Comparison of ENCODE assay signal across 18 cellular contexts in the genomic region with DNA sequence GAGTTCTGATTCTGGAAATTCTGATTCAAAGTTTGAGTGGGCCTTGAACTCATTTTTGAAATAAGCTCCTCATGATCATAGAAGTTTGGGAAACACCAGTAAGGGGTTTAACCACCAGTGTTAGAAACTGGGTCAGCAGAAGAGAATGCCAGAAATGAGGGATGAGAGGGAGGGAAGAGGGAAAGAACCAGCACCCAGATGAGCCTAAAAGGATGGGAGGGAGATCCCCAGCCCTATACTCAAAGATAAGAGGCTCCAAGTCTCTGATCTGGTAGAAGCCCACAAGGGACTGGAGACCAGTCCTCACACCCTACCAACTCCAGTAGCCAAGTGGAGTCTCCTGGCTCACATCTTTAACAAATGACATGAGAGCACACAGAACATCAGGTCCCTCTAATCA.
"Had no signal": no experiment of that assay in that cellular context is flagged by ENCODE, and none has a peak within 500 bp of the region (broad histone marks: within the 10 kb centered on the region; RNA-seq: fewer than 3 reads in every experiment).

No MANE protein-coding gene starts in this region.

- H3K36me3 Mint-ChIP-seq: IgD-negative memory B cell had no signal

- ATAC-seq: K562 had no signal

- DNase-seq: MV-4-11, NCI-H1048, NCI-H1105, NCI-H1417, NCI-H1436 treated with DMSO at 0.1 percent for 48 hours, NCI-H1694, NCI-H187 treated with DMSO at 0.1 percent for 48 hours, NCI-H2029 treated with DMSO at 0.1 percent for 48 hours, NCI-H2171 treated with DMSO at 0.1 percent for 48 hours, NCI-H345, NCI-H446 treated with DMSO at 0.1 percent for 48 hours, NCI-H510A treated with DMSO at 0.1 percent for 48 hours, NCI-H526, Right ventricle myocardium superior, RPMI8226, SIG-M5 had no signal

- H3K27ac Mint-ChIP-seq: IgD-negative memory B cell had no signal

- H3K27me3 Mint-ChIP-seq: IgD-negative memory B cell had no signal

- H3K4me3 Mint-ChIP-seq: IgD-negative memory B cell had no signal
